In genomic region chr9:35962126-35962906, GRCh38 we compare ENCODE assay signal across 11 cellular contexts. TPM values are rescaled to one million over a fixed set of nuclear protein-coding genes. Genes with fewer than 3 reads are reported as not detected.
A peak's percentile ranks its signal among the peaks of the same experiment; 100 is the strongest.
DNase-seq lines count a peak whose midpoint lies in the region; ATAC-seq and TF ChIP-seq lines count a peak whose summit lies in the region.
"Had no signal": no experiment of that assay in that cellular context is flagged by ENCODE, and none has a peak within 500 bp of the region (broad histone marks: within the 10 kb centered on the region; RNA-seq: fewer than 3 reads in every experiment).

No MANE protein-coding gene starts in this region.

- H3K27me3 Mint-ChIP-seq in HFFc6 (ENCODE audit: insufficient read depth): no peaks in the 10 kb centered on the region; the same call in 1 of the 2 replicates

- intact Hi-C loops in left ventricle myocardium superior (cut with micrococcal nuclease): no loop called here

- peaks cover 46% of the 10 kb centered on the region for H3K4me1 Mint-ChIP-seq in HFFc6 (ENCODE audit: low read depth)

- H3K9me3 Mint-ChIP-seq in HFFc6: no peaks in the 10 kb centered on the region

- no peak for TF ChIP-seq CTCF in HFFc6 (IDR thresholded peaks at IDR 0.05)

- ATAC-seq in left ventricle myocardium superior: peak; percentile 85
- no peak for ATAC-seq in HG02623 (IDR thresholded peaks at IDR 0.05; ENCODE audit: unreplicated experiment)

- H3K4me3 Mint-ChIP-seq in HFFc6: no peak overlapping the region

- no peaks in the 10 kb centered on the region for H3K36me3 Mint-ChIP-seq in HFFc6 (ENCODE audit: low read depth)

- peak overlapping the region; percentile 69; the same call in 1 of the 2 replicates for H3K27ac Mint-ChIP-seq in HFFc6

- DNase-seq in HFFc6: peak; percentile 36
- DNase-seq in amniotic epithelial cell (ENCODE audit: low read depth): peak; percentile 58
- peak; percentile 56 for DNase-seq in left ventricle myocardium superior
- DNase-seq in stromal cell of bone marrow (ENCODE audit: low read depth): peak; percentile 25
- DNase-seq in activated CD4-positive, alpha-beta T cell treated with anti-CD3 and anti-CD28 coated beads, Interleukin-2, amount 50 U/mL, for 4 hours: no peak
- DNase-seq in HT-29 (ENCODE audit: low spot score): no peak
- no peak for DNase-seq in NCI-H2196 (lab: John Stamatoyannopoulos, UW; ENCODE audit: unreplicated experiment)
- DNase-seq: GOT3, KG1 had no signal

RNA-seq across cellular contexts. Expression of gene OR2S2, which starts 4.4 kb away (rescaled TPM):
- total RNA-seq in HFFc6 (2021; fragmentation: NEBNext Ultra II Directional; extraction: Animal tissue kit (Norgen Biotek cat#: 25700)): not detected
- total RNA-seq in left ventricle myocardium superior: not detected
- total RNA-seq in HT-29 (2014; rRNA removed; shearing (Covaris generic)): not detected in 2 replicates
- total RNA-seq: mononuclear cell had no signal

RNA-seq across cellular contexts. Expression of gene SPAAR, which starts 53.0 kb away (rescaled TPM):
- under 1 TPM in 5 of 6 experiments, not detected in 1; 0.19 to 0.34 (median 0.23) TPM for total RNA-seq in HFFc6 (2021; fragmentation: NEBNext Ultra II Directional; extraction: Animal tissue kit (Norgen Biotek cat#: 25700))
- 9.8 TPM for total RNA-seq in left ventricle myocardium superior
- 0.23 TPM in 1 of 2 replicates, not detected in the other for total RNA-seq in HT-29 (2014; rRNA removed; shearing (Covaris generic))
- total RNA-seq: mononuclear cell had no signal

RNA-seq across cellular contexts. Expression of gene HRCT1, which starts 56.3 kb away (rescaled TPM):
- total RNA-seq in HFFc6 (2021; fragmentation: NEBNext Ultra II Directional; extraction: Animal tissue kit (Norgen Biotek cat#: 25700)): 1 to 10 TPM; 2.5 to 4.1 (median 3.3) TPM
- 9.0 TPM for total RNA-seq in left ventricle myocardium superior
- total RNA-seq in HT-29 (2014; rRNA removed; shearing (Covaris generic)): 4.1 and 7.7 TPM in 2 replicates
- total RNA-seq: mononuclear cell had no signal

Comparison
In these comparisons a context has a peak if more than half of its experiments do, and no peak if none do; other contexts are left out.
1. DNase-seq: peak in HFFc6 (single experiment), amniotic epithelial cell (single experiment), left ventricle myocardium superior (single experiment) and stromal cell of bone marrow (single experiment); none in activated CD4-positive, alpha-beta T cell treated with anti-CD3 and anti-CD28 coated beads, Interleukin-2, amount 50 U/mL, for 4 hours (0 of 2), HT-29 (single experiment) and NCI-H2196 (single experiment).